11 cellular contexts compared by ENCODE assay signal in genomic region chr10:74640134-74640533, GRCh38.
DNase-seq lines count a peak whose midpoint lies in the region; ATAC-seq and TF ChIP-seq lines count a peak whose summit lies in the region.
"Had no signal": no experiment of that assay in that cellular context is flagged by ENCODE, and none has a peak within 500 bp of the region (broad histone marks: within the 10 kb centered on the region; RNA-seq: fewer than 3 reads in every experiment).

No MANE protein-coding gene starts in this region.

- H3K4me3 Mint-ChIP-seq in activated naive CD4-positive, alpha-beta T cell treated with anti-CD3 and anti-CD28 coated beads, Interleukin-2, amount 10 ng/mL, durations not matched to agents 7 days and 5 days = no peak overlapping the region
- H3K4me3 Mint-ChIP-seq in stimulated activated naive B cell treated with anti-CD40 and anti-IgM and Interleukin-4, amounts not matched to agents 10 μg/mL and 1 μg/mL and 100 μg/mL, for 72 hours = no peak overlapping the region
- H3K4me3 Mint-ChIP-seq: nephron progenitor cell had no signal

- no peak overlapping the region for H3K4me3 ChIP-seq in fibroblast of villous mesenchyme (ENCODE audit: low read depth, low read length)

- H3K27ac Mint-ChIP-seq in activated naive CD4-positive, alpha-beta T cell treated with anti-CD3 and anti-CD28 coated beads, Interleukin-2, amount 10 ng/mL, durations not matched to agents 7 days and 5 days = peak overlapping the region; percentile 5
- H3K27ac Mint-ChIP-seq in activated naive CD4-positive, alpha-beta T cell treated with anti-CD3 and anti-CD28 coated beads, Interleukin-2, amount 50 U/mL, for 72 hours = no peak overlapping the region
- peak overlapping the region; percentile 52 for H3K27ac Mint-ChIP-seq in stimulated activated naive B cell treated with anti-CD40 and anti-IgM and Interleukin-4, amounts not matched to agents 10 μg/mL and 1 μg/mL and 100 μg/mL, for 72 hours

- no peak for TF ChIP-seq CTCF in fibroblast of villous mesenchyme (IDR thresholded peaks at IDR 0.05; ENCODE audit: insufficient read depth, low read depth, low read length)

- DNase-seq in activated naive CD4-positive, alpha-beta T cell treated with anti-CD3 and anti-CD28 coated beads, Interleukin-2, amount 10 ng/mL, durations not matched to agents 7 days and 5 days = no peak
- DNase-seq in activated naive CD4-positive, alpha-beta T cell treated with anti-CD3 and anti-CD28 coated beads, Interleukin-2, amount 50 U/mL, for 72 hours (ENCODE audit: low spot score in 2 of 2) = no peak
- DNase-seq in NCI-H2171 (lab: John Stamatoyannopoulos, UW) = peak; percentile 91
- DNase-seq in fibroblast of villous mesenchyme (ENCODE audit: low read depth) = peak; percentile 36
- DNase-seq in stimulated activated naive B cell treated with anti-CD40 and anti-IgM and Interleukin-4, amounts not matched to agents 10 μg/mL and 1 μg/mL and 100 μg/mL, for 72 hours = peak; percentile 22
- no peak for DNase-seq in activated T-cell treated with anti-CD3 and anti-CD28 coated beads, Interleukin-2, amount 50 U/mL, for 48 hours
- DNase-seq in dedifferentiated amniotic fluid mesenchymal stem cell (ENCODE audit: extremely low spot score) = no peak
- DNase-seq: activated CD4-positive, alpha-beta T cell treated with anti-CD3 and anti-CD28 coated beads, Interleukin-2, amount 50 U/mL, for 1 hour; head of caudate nucleus; nephron progenitor cell had no signal

- H3K9me3 Mint-ChIP-seq in activated naive CD4-positive, alpha-beta T cell treated with anti-CD3 and anti-CD28 coated beads, Interleukin-2, amount 10 ng/mL, durations not matched to agents 7 days and 5 days = peaks cover 11% of the 10 kb centered on the region
- peaks cover under 1 to 8% of the 10 kb centered on the region in 2 donors for H3K9me3 Mint-ChIP-seq in activated naive CD4-positive, alpha-beta T cell treated with anti-CD3 and anti-CD28 coated beads, Interleukin-2, amount 50 U/mL, for 72 hours
- peaks cover under 1 to 2% of the 10 kb centered on the region in 2 donors for H3K9me3 Mint-ChIP-seq in stimulated activated naive B cell treated with anti-CD40 and anti-IgM and Interleukin-4, amounts not matched to agents 10 μg/mL and 1 μg/mL and 100 μg/mL, for 72 hours

- CTCF ChIA-PET in activated naive CD4-positive, alpha-beta T cell treated with anti-CD3 and anti-CD28 coated beads, Interleukin-2, amount 10 ng/mL, durations not matched to agents 7 days and 5 days (lab: Charles Lee) = no interaction called here

- peaks cover 15% of the 10 kb centered on the region for H3K36me3 Mint-ChIP-seq in activated naive CD4-positive, alpha-beta T cell treated with anti-CD3 and anti-CD28 coated beads, Interleukin-2, amount 10 ng/mL, durations not matched to agents 7 days and 5 days
- H3K36me3 Mint-ChIP-seq in activated naive CD4-positive, alpha-beta T cell treated with anti-CD3 and anti-CD28 coated beads, Interleukin-2, amount 50 U/mL, for 72 hours = peaks cover 8 to 14% of the 10 kb centered on the region in 2 donors
- peaks cover 27 to 30% of the 10 kb centered on the region in 2 donors for H3K36me3 Mint-ChIP-seq in stimulated activated naive B cell treated with anti-CD40 and anti-IgM and Interleukin-4, amounts not matched to agents 10 μg/mL and 1 μg/mL and 100 μg/mL, for 72 hours

- no peaks in the 10 kb centered on the region for H3K4me1 Mint-ChIP-seq in activated naive CD4-positive, alpha-beta T cell treated with anti-CD3 and anti-CD28 coated beads, Interleukin-2, amount 10 ng/mL, durations not matched to agents 7 days and 5 days
- peaks cover 8 to 16% of the 10 kb centered on the region in 2 donors for H3K4me1 Mint-ChIP-seq in stimulated activated naive B cell treated with anti-CD40 and anti-IgM and Interleukin-4, amounts not matched to agents 10 μg/mL and 1 μg/mL and 100 μg/mL, for 72 hours

- ATAC-seq in activated naive CD4-positive, alpha-beta T cell treated with anti-CD3 and anti-CD28 coated beads, Interleukin-2, amount 50 U/mL, for 72 hours = no peak
- peak; percentile 95 to 97 for ATAC-seq in stimulated activated naive B cell treated with anti-CD40 and anti-IgM and Interleukin-4, amounts not matched to agents 10 μg/mL and 1 μg/mL and 100 μg/mL, for 72 hours (replicated peaks)
- no peak for ATAC-seq in HG03135 (IDR thresholded peaks at IDR 0.05; ENCODE audit: unreplicated experiment)

- H3K27me3 Mint-ChIP-seq in activated naive CD4-positive, alpha-beta T cell treated with anti-CD3 and anti-CD28 coated beads, Interleukin-2, amount 10 ng/mL, durations not matched to agents 7 days and 5 days = no peaks in the 10 kb centered on the region
- no peaks in the 10 kb centered on the region for H3K27me3 Mint-ChIP-seq in stimulated activated naive B cell treated with anti-CD40 and anti-IgM and Interleukin-4, amounts not matched to agents 10 μg/mL and 1 μg/mL and 100 μg/mL, for 72 hours

Comparison
In these comparisons a context has a peak if more than half of its experiments do, and no peak if none do; other contexts are left out.
1. H3K27ac Mint-ChIP-seq: peak in activated naive CD4-positive, alpha-beta T cell treated with anti-CD3 and anti-CD28 coated beads, Interleukin-2, amount 10 ng/mL, durations not matched to agents 7 days and 5 days (single experiment) and stimulated activated naive B cell treated with anti-CD40 and anti-IgM and Interleukin-4, amounts not matched to agents 10 μg/mL and 1 μg/mL and 100 μg/mL, for 72 hours (single experiment); none in activated naive CD4-positive, alpha-beta T cell treated with anti-CD3 and anti-CD28 coated beads, Interleukin-2, amount 50 U/mL, for 72 hours (0 of 2).
2. DNase-seq: peak in NCI-H2171 (single experiment), fibroblast of villous mesenchyme (single experiment) and stimulated activated naive B cell treated with anti-CD40 and anti-IgM and Interleukin-4, amounts not matched to agents 10 μg/mL and 1 μg/mL and 100 μg/mL, for 72 hours (single experiment); none in activated naive CD4-positive, alpha-beta T cell treated with anti-CD3 and anti-CD28 coated beads, Interleukin-2, amount 10 ng/mL, durations not matched to agents 7 days and 5 days (single experiment), activated naive CD4-positive, alpha-beta T cell treated with anti-CD3 and anti-CD28 coated beads, Interleukin-2, amount 50 U/mL, for 72 hours (0 of 2), activated T-cell treated with anti-CD3 and anti-CD28 coated beads, Interleukin-2, amount 50 U/mL, for 48 hours (0 of 2) and dedifferentiated amniotic fluid mesenchymal stem cell (single experiment).
3. ATAC-seq: peak in stimulated activated naive B cell treated with anti-CD40 and anti-IgM and Interleukin-4, amounts not matched to agents 10 μg/mL and 1 μg/mL and 100 μg/mL, for 72 hours (2 of 2); none in activated naive CD4-positive, alpha-beta T cell treated with anti-CD3 and anti-CD28 coated beads, Interleukin-2, amount 50 U/mL, for 72 hours (0 of 2) and HG03135 (single experiment).